8 cellular contexts compared by ENCODE assay signal in genomic region chrX:123878177-123878576, GRCh38. TPM values are rescaled to one million over a fixed set of nuclear protein-coding genes. Genes with fewer than 3 reads are reported as not detected.
A peak's percentile ranks its signal among the peaks of the same experiment; 100 is the strongest.
DNase-seq lines count a peak whose midpoint lies in the region; ATAC-seq and TF ChIP-seq lines count a peak whose summit lies in the region.

No MANE protein-coding gene starts in this region.

- peaks cover 4% of the 10 kb centered on the region for H3K9me3 Mint-ChIP-seq in chondrocyte (ENCODE audit: low read depth)

- no peak overlapping the region for H3K4me3 ChIP-seq in dorsolateral prefrontal cortex
- H3K4me3 ChIP-seq in transverse colon, result no peak overlapping the region

- peak; percentile 25 for DNase-seq in EL
- no peak for DNase-seq in chondrocyte (ENCODE audit: low spot score)
- no peak for DNase-seq in SHP77 treated with DMSO at 0.1 percent for 48 hours (lab: John Stamatoyannopoulos, UW)
- DNase-seq in dorsolateral prefrontal cortex, result no peak
- no peak for DNase-seq in NCI-H1694 (lab: John Stamatoyannopoulos, UW)
- no peak for DNase-seq in transverse colon

- in situ Hi-C loops in transverse colon (cut with MboI; ENCODE audit: low pct_ligation_motif_present in 1 of 4, low pct_unique_long_range_greater_than_20kb in 1 of 4, low sequenced_read_pairs in 3 of 4), result no loop called here

- 0 to 6% methylated on average over 1 of the region's 1 CpG for WGBS in transverse colon (ENCODE audit: low coverage in 1 of 2), 2 donors

- no peak for TF ChIP-seq POLR2A in transverse colon (IDR thresholded peaks at IDR 0.05)

- H3K27me3 Mint-ChIP-seq in chondrocyte (ENCODE audit: low read depth), result no peaks in the 10 kb centered on the region

- peak overlapping the region in 1 of 59 donors; percentile 12 for H3K27ac ChIP-seq in dorsolateral prefrontal cortex
- peak overlapping the region in 1 of 4 donors; percentile 31 for H3K27ac ChIP-seq in transverse colon

- H3K4me1 Mint-ChIP-seq in chondrocyte (ENCODE audit: low read depth), result peaks cover 18% of the 10 kb centered on the region

- intact Hi-C loops in dorsolateral prefrontal cortex (cut with DNase I), result no loop called here
- intact Hi-C loops in transverse colon (cut with DNase I; ENCODE audit: low total_unique reads), result no loop called here

- no peaks in the 10 kb centered on the region for H3K9me3 ChIP-seq in transverse colon

- ATAC-seq in GM21423 (IDR thresholded peaks at IDR 0.05; ENCODE audit: unreplicated experiment) (peak; percentile 89), HG03575 (IDR thresholded peaks at IDR 0.05; ENCODE audit: extremely low read depth, insufficient number of reproducible peaks, low FRiP score, unreplicated experiment) (peak; percentile 65)

- H3K4me1 ChIP-seq in transverse colon, result peaks cover 0 to 19% (median 2%) of the 10 kb centered on the region in 4 donors

- no peak for TF ChIP-seq EP300 in transverse colon (IDR thresholded peaks at IDR 0.05; ENCODE audit: low read depth)

- H3K36me3 ChIP-seq in transverse colon, result no peaks in the 10 kb centered on the region

- H3K36me3 Mint-ChIP-seq in chondrocyte (ENCODE audit: low read depth), result peaks cover 1% of the 10 kb centered on the region

- TF ChIP-seq CTCF in chondrocyte (IDR thresholded peaks at IDR 0.05) (no peak), dorsolateral prefrontal cortex (IDR thresholded peaks at IDR 0.05 in 54 of 56, conservative IDR thresholded peaks at IDR 0.05 in 2 of 56; ENCODE audit: low read depth in 1 of 56, partially characterized antibody in 56 of 56) (no peak), transverse colon (IDR thresholded peaks at IDR 0.05) (no peak)

- H3K27ac Mint-ChIP-seq in chondrocyte (ENCODE audit: unreplicated experiment), result peak overlapping the region; percentile 34

- peaks cover 0 to 21% (median 0%) of the 10 kb centered on the region in 45 donors for H3K27me3 ChIP-seq in dorsolateral prefrontal cortex
- no peaks in the 10 kb centered on the region for H3K27me3 ChIP-seq in transverse colon

- H3K4me3 Mint-ChIP-seq in chondrocyte (ENCODE audit: unreplicated experiment), result peak overlapping the region; percentile 2

RNA-seq across cellular contexts. Expression of gene XIAP, which starts 18.3 kb away (rescaled TPM):
- 40.1 to 47.8 TPM (median 44.7 TPM) in 3 replicates for total RNA-seq in chondrocyte
- total RNA-seq in dorsolateral prefrontal cortex, result 10 to 100 TPM; 35.8 to 82.2 (median 55.8) TPM
- total RNA-seq in transverse colon, result 10 to 100 TPM; 15.1 to 60.3 (median 41.2) TPM
